Comparison of ENCODE assay signal across 12 cellular contexts in the genomic region with DNA sequence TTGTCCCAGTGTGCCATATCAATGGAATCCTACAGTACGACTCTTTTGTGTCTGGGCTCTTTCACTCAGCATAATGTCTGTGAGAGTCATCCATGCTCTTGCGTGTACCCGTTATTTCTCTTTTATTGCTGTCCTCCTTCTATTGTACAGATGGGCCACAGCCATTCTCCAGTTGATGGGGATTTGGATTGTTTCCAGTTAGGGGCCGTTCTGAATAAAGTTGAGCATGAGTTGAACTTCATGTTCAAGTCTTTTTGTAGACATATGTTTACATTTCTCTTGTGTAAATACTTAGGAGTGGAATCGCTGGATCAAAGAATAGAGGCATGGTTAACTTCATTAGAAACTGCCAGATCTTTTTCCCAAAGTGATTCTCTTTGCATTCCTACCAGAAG. TPM values are rescaled to one million over a fixed set of nuclear protein-coding genes. Genes with fewer than 3 reads are reported as not detected.
DNase-seq lines count a peak whose midpoint lies in the region; ATAC-seq, FAIRE-seq and TF ChIP-seq lines count a peak whose summit lies in the region.
"Had no signal": no experiment of that assay in that cellular context is flagged by ENCODE, and none has a peak within 500 bp of the region (broad histone marks: within the 10 kb centered on the region; RNA-seq: fewer than 3 reads in every experiment).

No MANE protein-coding gene starts in this region.

- no peaks in the 10 kb centered on the region for H3F3A ChIP-seq in Loucy (ENCODE audit: low read depth)

- CTCF ChIA-PET in A549 (lab: Yijun Ruan, JAX), result interaction anchor here (0.6 to 5.0 kb wide), 44 partner anchors 9 to 816 kb away, joined by 3 to 58 read pairs (median 4); partner anchors contain the start of genes ACACB, MYO1H and UNG

- no peaks in the 10 kb centered on the region for H4K20me1 ChIP-seq in Loucy (ENCODE audit: insufficient read depth, low read length, poor library complexity, severe bottlenecking)

- TF ChIP-seq RAD21 in A549 (conservative IDR thresholded peaks at IDR 0.05 in 1 of 2, IDR thresholded peaks at IDR 0.05 in 1 of 2), result no peak

- H3K4me2 ChIP-seq in A549, result peak overlapping the region; percentile 72
- H3K4me2 ChIP-seq in Loucy (ENCODE audit: low read depth, low read length, poor library complexity, severe bottlenecking), result no peak overlapping the region

- H3K9me3 ChIP-seq in A549 (peaks cover 2% of the 10 kb centered on the region; the same call in 1 of the 3 replicates), Loucy (ENCODE audit: insufficient read depth, low read depth, low read length) (no peaks in the 10 kb centered on the region), psoas muscle (no peaks in the 10 kb centered on the region)
- H3K9me3 ChIP-seq: Caco-2 had no signal

- TF ChIP-seq EP300 in A549 (IDR thresholded peaks at IDR 0.05), result no peak

- peak overlapping the region; percentile 7; the same call in 1 of the 2 replicates for H2AFZ ChIP-seq in Loucy (ENCODE audit: low read length)

- 15% methylated on average over 5 of the region's 5 CpGs for WGBS in A549 (ENCODE audit: missing lambda C conversion rate)
- 33 to 40% (median 35%) methylated on average over 5 of the region's 5 CpGs for WGBS in psoas muscle, 3 donors

- H3K27me3 Mint-ChIP-seq in mesothelial cell of epicardium (ENCODE audit: low read depth), result peaks cover 32% of the 10 kb centered on the region

- no peak overlapping the region for H3K9ac ChIP-seq in Loucy (ENCODE audit: low read depth, low read length, poor library complexity, severe bottlenecking)

- no peak for FAIRE-seq in A549 (lab: Jason Lieb, UNC)
- FAIRE-seq: GM19239 had no signal

- H3K9me3 Mint-ChIP-seq in mesothelial cell of epicardium, result peaks cover 7% of the 10 kb centered on the region

- ATAC-seq in A549, result no peak
- no peak for ATAC-seq in psoas muscle

- POLR2A ChIA-PET in A549 (lab: Yijun Ruan, JAX), result interaction anchor here (1.2 kb wide), 2 partner anchors 231 to 274 kb away, joined by 6 to 9 read pairs; no protein-coding TSS in a partner anchor

- TF ChIP-seq CTCF in A549 (IDR thresholded peaks at IDR 0.05), result no peak
- no peak for TF ChIP-seq CTCF in Loucy (conservative IDR thresholded peaks at IDR 0.05; ENCODE audit: low read length)
- peak; percentile 13 for TF ChIP-seq CTCF in mesothelial cell of epicardium (IDR thresholded peaks at IDR 0.05; ENCODE audit: unreplicated experiment)
- TF ChIP-seq CTCF in psoas muscle (IDR thresholded peaks at IDR 0.05), result no peak

- H3K27ac ChIP-seq in A549, result no peak overlapping the region
- no peak overlapping the region for H3K27ac ChIP-seq in psoas muscle

- no peak overlapping the region for H3K4me3 ChIP-seq in A549
- H3K4me3 ChIP-seq in Loucy (ENCODE audit: low read length, poor library complexity, severe bottlenecking), result no peak overlapping the region
- no peak overlapping the region for H3K4me3 ChIP-seq in psoas muscle

- H3K36me3 ChIP-seq in Loucy (ENCODE audit: insufficient read depth, low read length) (no peaks in the 10 kb centered on the region), psoas muscle (ENCODE audit: insufficient read depth in 1 of 2, low read depth in 1 of 2) (no peaks in the 10 kb centered on the region)

- H3K36me3 Mint-ChIP-seq in mesothelial cell of epicardium, result no peaks in the 10 kb centered on the region

- no peaks in the 10 kb centered on the region for H3K9me2 ChIP-seq in Loucy (replicated peaks; ENCODE audit: low read depth, low read length)

- no peaks in the 10 kb centered on the region for H3K4me1 Mint-ChIP-seq in mesothelial cell of epicardium

- H3K4me1 ChIP-seq in A549, result peaks cover 8% of the 10 kb centered on the region; the same call in 2 of the 3 replicates
- H3K4me1 ChIP-seq in Loucy (ENCODE audit: insufficient read depth, low read length, poor library complexity, severe bottlenecking), result no peaks in the 10 kb centered on the region
- no peaks in the 10 kb centered on the region for H3K4me1 ChIP-seq in psoas muscle

- H3K79me2 ChIP-seq in Loucy (ENCODE audit: insufficient read depth, low read length), result no peaks in the 10 kb centered on the region

- DNase-seq in A549 (ENCODE audit: low read depth in 1 of 2, low spot score in 1 of 2) (no peak), NCI-H748 treated with DMSO at 0.1 percent for 48 hours (lab: John Stamatoyannopoulos, UW) (peak; percentile 6), mesothelial cell of epicardium (ENCODE audit: low spot score in 2 of 2, unreplicated experiment in 2 of 2) (no peak), psoas muscle (no peak), hippocampal formation (lab: John Stamatoyannopoulos, UW) (no peak), foreskin melanocyte (no peak)

- H3K4me3 Mint-ChIP-seq in mesothelial cell of epicardium, result no peak overlapping the region

- no peaks in the 10 kb centered on the region for H3K27me3 ChIP-seq in Loucy (ENCODE audit: insufficient read depth, low read length, poor library complexity, severe bottlenecking)
- H3K27me3 ChIP-seq in psoas muscle (ENCODE audit: insufficient read depth in 3 of 3, low read length in 2 of 3), result peaks cover 0 to 5% (median 2%) of the 10 kb centered on the region in 3 donors

- intact Hi-C loops in psoas muscle (cut with DNase I), result loop anchor here (5.0 kb wide), 2 partner anchors 114 to 274 kb away; no protein-coding TSS in a partner anchor

- no peak for TF ChIP-seq POLR2A in A549 (IDR thresholded peaks at IDR 0.05; ENCODE audit: low read length)

- H3K27ac Mint-ChIP-seq in mesothelial cell of epicardium, result no peak overlapping the region

TF ChIP-seq in A549, 52 proteins besides CTCF, POLR2A, EP300 and RAD21:
- TF ChIP-seq, protein P1, sequence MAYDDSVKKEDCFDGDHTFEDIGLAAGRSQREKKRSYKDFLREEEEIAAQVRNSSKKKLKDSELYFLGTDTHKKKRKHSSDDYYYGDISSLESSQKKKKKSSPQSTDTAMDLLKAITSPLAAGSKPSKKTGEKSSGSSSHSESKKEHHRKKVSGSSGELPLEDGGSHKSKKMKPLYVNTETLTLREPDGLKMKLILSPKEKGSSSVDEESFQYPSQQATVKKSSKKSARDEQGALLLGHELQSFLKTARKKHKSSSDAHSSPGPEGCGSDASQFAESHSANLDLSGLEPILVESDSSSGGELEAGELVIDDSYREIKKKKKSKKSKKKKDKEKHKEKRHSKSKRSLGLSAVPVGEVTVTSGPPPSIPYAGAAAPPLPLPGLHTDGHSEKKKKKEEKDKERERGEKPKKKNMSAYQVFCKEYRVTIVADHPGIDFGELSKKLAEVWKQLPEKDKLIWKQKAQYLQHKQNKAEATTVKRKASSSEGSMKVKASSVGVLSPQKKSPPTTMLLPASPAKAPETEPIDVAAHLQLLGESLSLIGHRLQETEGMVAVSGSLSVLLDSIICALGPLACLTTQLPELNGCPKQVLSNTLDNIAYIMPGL (CRISPR knock-in tag; IDR thresholded peaks at IDR 0.05; ENCODE audit: borderline replicate concordance), result no peak
- TF ChIP-seq KDM5A (IDR thresholded peaks at IDR 0.05) (no peak), ESRRA (IDR thresholded peaks at IDR 0.05; ENCODE audit: borderline replicate concordance, low read length) (no peak), ELK1 (IDR thresholded peaks at IDR 0.05; ENCODE audit: low read depth, low read length) (no peak), BHLHE40 (IDR thresholded peaks at IDR 0.05; ENCODE audit: low read depth, low read length) (no peak), FOSB (CRISPR knock-in tag; IDR thresholded peaks at IDR 0.05) (no peak), RNF2 (IDR thresholded peaks at IDR 0.05; ENCODE audit: borderline replicate concordance, low read depth) (no peak), CBX8 (IDR thresholded peaks at IDR 0.05) (no peak), ATOH8 (CRISPR knock-in tag; IDR thresholded peaks at IDR 0.05; ENCODE audit: low read depth) (no peak), KDM1A (IDR thresholded peaks at IDR 0.05; ENCODE audit: low read depth) (no peak), CHD4 (IDR thresholded peaks at IDR 0.05; ENCODE audit: borderline replicate concordance) (no peak), EHF (CRISPR knock-in tag; IDR thresholded peaks at IDR 0.05) (no peak), CEBPB (IDR thresholded peaks at IDR 0.05) (no peak)
TF ChIP-seq in A549: peak in this region for 0.

RNA-seq across cellular contexts. Expression of gene MYO1H, which starts 38.4 kb away (rescaled TPM):
- polyA plus RNA-seq in A549 (2011; rRNA removed) (not detected in 2 replicates), A549 (2017; fragmentation: RNase III; extraction: RNeasy Plus Mini Kit Qiagen cat#74134 plus additional on column Dnase treatment) (not detected in 3 replicates), psoas muscle (not detected)
- polyA plus RNA-seq in A549 (2012; cell fraction: cytosol; rRNA removed), result not detected in 2 replicates
- not detected in 2 replicates for polyA plus RNA-seq in A549 (2012; cell fraction: nucleus; rRNA removed)
- polyA minus RNA-seq in A549 (2011; rRNA and poly(A)+ RNA removed), result not detected in 2 replicates
- total RNA-seq in mesothelial cell of epicardium (not detected in 3 replicates), psoas muscle (under 1 TPM in 1 of 4 donors, not detected in 3; 0.10 TPM)
- total RNA-seq: H7, HT-29, IMR-90 had no signal
- polyA plus RNA-seq: IMR-90 had no signal
